ENCODE assay signal across 1 cellular context in the genomic region with DNA sequence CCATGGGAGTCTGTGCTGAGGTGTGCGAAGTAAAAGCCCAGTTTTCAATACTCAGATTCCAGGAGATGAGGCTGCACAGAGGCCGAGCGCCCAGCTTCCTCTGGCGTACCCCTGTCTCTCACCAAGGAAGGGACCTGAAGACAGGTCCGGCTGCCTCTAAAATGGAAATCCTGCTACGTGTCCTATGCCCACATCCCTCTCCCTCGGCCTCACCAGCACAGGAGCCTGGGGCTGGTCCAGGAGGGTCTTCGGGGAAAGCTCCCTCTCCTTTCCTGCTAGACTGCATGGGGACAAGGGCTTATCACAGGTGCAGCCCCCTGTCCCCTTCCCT.
TF ChIP-seq lines count a peak whose summit lies in the region.

No MANE protein-coding gene starts in this region.

TF ChIP-seq in endothelial cell of umbilical vein, 7 proteins besides CTCF, POLR2A, EP300 and RAD21:
- no peak for TF ChIP-seq MYC (IDR thresholded peaks at IDR 0.05; ENCODE audit: low read depth, low read length)
- no peak for TF ChIP-seq JUN (IDR thresholded peaks at IDR 0.05; ENCODE audit: borderline replicate concordance, insufficient read depth, insufficient read length, low read depth)
- no peak for TF ChIP-seq GATA2 (IDR thresholded peaks at IDR 0.05; ENCODE audit: insufficient read depth, insufficient read length, low read depth, low read length)
